30 cellular contexts compared by ENCODE assay signal in the genomic region with DNA sequence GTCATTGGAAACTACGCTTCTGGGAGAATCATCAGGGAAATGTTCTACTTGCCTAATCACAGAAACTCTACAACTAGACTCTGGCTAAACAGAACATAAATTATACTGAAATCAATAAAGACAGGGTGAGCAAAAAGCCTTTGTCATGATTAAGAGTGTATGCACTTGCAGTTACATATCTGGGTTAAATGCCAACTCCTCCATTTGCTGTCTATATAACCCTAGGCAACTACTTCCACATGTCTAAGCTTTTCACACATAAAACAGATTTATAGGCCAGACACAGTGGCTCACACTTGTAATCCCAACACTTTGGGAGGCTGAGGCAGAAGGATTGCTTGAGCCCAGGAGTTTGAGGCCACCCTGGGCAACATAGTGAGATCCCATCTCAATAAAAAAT.
"Had no signal": no experiment of that assay in that cellular context is flagged by ENCODE, and none has a peak within 500 bp of the region (broad histone marks: within the 10 kb centered on the region; RNA-seq: fewer than 3 reads in every experiment).

No MANE protein-coding gene starts in this region.

- H3K36me3 Mint-ChIP-seq: activated naive CD4-positive, alpha-beta T cell treated with anti-CD3 and anti-CD28 coated beads, Interleukin-2, amount 50 U/mL, for 24 hours; activated naive CD8-positive, alpha-beta T cell treated with anti-CD3 and anti-CD28 coated beads, Interleukin-2, amount 10 ng/mL, durations not matched to agents 7 days and 5 days had no signal

- H3K4me1 Mint-ChIP-seq: activated CD4-positive, alpha-beta memory T cell treated with anti-CD3 and anti-CD28 coated beads, Interleukin-2, amount 10 ng/mL, durations not matched to agents 7 days and 5 days; activated naive CD4-positive, alpha-beta T cell treated with anti-CD3 and anti-CD28 coated beads, Interleukin-2, amount 50 U/mL, for 24 hours; activated naive CD8-positive, alpha-beta T cell treated with anti-CD3 and anti-CD28 coated beads, Interleukin-2, amount 10 ng/mL, durations not matched to agents 7 days and 5 days had no signal

- H3K9me3 ChIP-seq: ascending aorta had no signal

- H3K27me3 Mint-ChIP-seq: activated naive CD4-positive, alpha-beta T cell treated with anti-CD3 and anti-CD28 coated beads, Interleukin-2, amount 50 U/mL, for 24 hours had no signal

- H3K36me3 ChIP-seq: ascending aorta, cardiac muscle cell, WERI-Rb-1 had no signal

- H3K9me3 Mint-ChIP-seq: activated CD4-positive, alpha-beta memory T cell treated with anti-CD3 and anti-CD28 coated beads, Interleukin-2, amount 10 ng/mL, durations not matched to agents 7 days and 5 days; activated naive CD4-positive, alpha-beta T cell treated with anti-CD3 and anti-CD28 coated beads, Interleukin-2, amount 50 U/mL, for 24 hours; activated T-helper 2 cell treated with anti-CD3 and anti-CD28 coated beads, Interferon-gamma antibody, Interleukin-2, Interleukin-4, amounts not matched to agents 10 μg/mL and 5 μg/mL and 100 μg/mL, durations not matched to agents 14 hours and 24 hours and 36 hours had no signal

- H3K27ac ChIP-seq: ascending aorta, cardiac muscle cell, PC-9, WERI-Rb-1 had no signal

- DNase-seq: activated CD4-positive, alpha-beta memory T cell treated with anti-CD3 and anti-CD28 coated beads, Interleukin-2, amount 10 ng/mL, durations not matched to agents 7 days and 5 days; activated CD4-positive, alpha-beta T cell treated with anti-CD3 and anti-CD28 coated beads for 1 hour; activated CD4-positive, alpha-beta T cell treated with anti-CD3 and anti-CD28 coated beads for 48 hours; activated CD4-positive, CD25-positive, alpha-beta regulatory T cell; activated CD8-positive, alpha-beta memory T cell treated with anti-CD3 and anti-CD28 coated beads for 24 hours; activated gamma-delta T cell; activated naive CD4-positive, alpha-beta T cell treated with Interleukin-2 at 50 U/mL for 16 hours; activated naive CD8-positive, alpha-beta T cell treated with anti-CD3 and anti-CD28 coated beads, Interleukin-2, amount 10 ng/mL, durations not matched to agents 7 days and 5 days; activated T-cell treated with anti-CD3 and anti-CD28 coated beads, Interleukin-2, amount 50 U/mL, for 1 hour; activated T-cell treated with anti-CD3 and anti-CD28 coated beads, Interleukin-2, amount 50 U/mL, for 72 hours; amygdala; MM.1S; MV-4-11; NCI-H1092; NCI-H1436 treated with DMSO at 0.1 percent for 48 hours; NCI-H1694 treated with DMSO at 0.1 percent for 48 hours; NCI-H2029; NCI-H345; NCI-H510A treated with DMSO at 0.1 percent for 48 hours; NCI-H526 treated with DMSO at 0.1 percent for 48 hours; NCI-H82; PC-9; Right ventricle myocardium superior; SW 1271; T1000; WERI-Rb-1 had no signal

- ATAC-seq: activated T-cell treated with anti-CD3 and anti-CD28 coated beads, Interleukin-2, amount 50 U/mL, for 72 hours had no signal

- H2AFZ ChIP-seq: PC-9 had no signal

- H3K27me3 ChIP-seq: ascending aorta, cardiac muscle cell had no signal

- H3K4me2 ChIP-seq: PC-9 had no signal

- H3K27ac Mint-ChIP-seq: activated CD4-positive, alpha-beta memory T cell treated with anti-CD3 and anti-CD28 coated beads, Interleukin-2, amount 10 ng/mL, durations not matched to agents 7 days and 5 days; activated naive CD4-positive, alpha-beta T cell treated with anti-CD3 and anti-CD28 coated beads, Interleukin-2, amount 50 U/mL, for 24 hours; activated naive CD8-positive, alpha-beta T cell treated with anti-CD3 and anti-CD28 coated beads, Interleukin-2, amount 10 ng/mL, durations not matched to agents 7 days and 5 days; activated T-cell treated with anti-CD3 and anti-CD28 coated beads, Interleukin-2, amount 50 U/mL, for 72 hours; activated T-helper 2 cell treated with anti-CD3 and anti-CD28 coated beads, Interferon-gamma antibody, Interleukin-2, Interleukin-4, amounts not matched to agents 10 μg/mL and 5 μg/mL and 100 μg/mL, durations not matched to agents 14 hours and 24 hours and 36 hours had no signal

- H3K4me3 Mint-ChIP-seq: activated CD4-positive, alpha-beta memory T cell treated with anti-CD3 and anti-CD28 coated beads, Interleukin-2, amount 10 ng/mL, durations not matched to agents 7 days and 5 days; activated naive CD4-positive, alpha-beta T cell treated with anti-CD3 and anti-CD28 coated beads, Interleukin-2, amount 50 U/mL, for 24 hours; activated naive CD8-positive, alpha-beta T cell treated with anti-CD3 and anti-CD28 coated beads, Interleukin-2, amount 10 ng/mL, durations not matched to agents 7 days and 5 days; activated T-cell treated with anti-CD3 and anti-CD28 coated beads, Interleukin-2, amount 50 U/mL, for 72 hours had no signal

- H3K4me3 ChIP-seq: ascending aorta, cardiac muscle cell, PC-9 had no signal
